ENCODE assay signal across 18 cellular contexts in genomic region chr12:76670776-76671175, GRCh38.
DNase-seq lines count a peak whose midpoint lies in the region; ATAC-seq, FAIRE-seq and TF ChIP-seq lines count a peak whose summit lies in the region.
"Had no signal": no experiment of that assay in that cellular context is flagged by ENCODE, and none has a peak within 500 bp of the region (broad histone marks: within the 10 kb centered on the region; RNA-seq: fewer than 3 reads in every experiment).

No MANE protein-coding gene starts in this region.

- no peak for FAIRE-seq in endothelial cell of umbilical vein (lab: Jason Lieb, UNC)

- H3K27me3 ChIP-seq in endothelial cell of umbilical vein (ENCODE audit: control insufficient read depth in 2 of 2, insufficient read depth in 2 of 2, low read length in 2 of 2) = no peaks in the 10 kb centered on the region
- H3K27me3 ChIP-seq: Peyer's patch had no signal

- no peak overlapping the region for H2AFZ ChIP-seq in endothelial cell of umbilical vein (ENCODE audit: low read depth, low read length)

- TF ChIP-seq CTCF in endothelial cell of umbilical vein (IDR thresholded peaks at IDR 0.05; ENCODE audit: extremely low read depth in 1 of 2, insufficient read depth in 1 of 2, low read depth in 1 of 2, low read length in 2 of 2) = no peak

- H3K27ac ChIP-seq in endothelial cell of umbilical vein (ENCODE audit: insufficient read depth, low read depth, low read length) = no peak overlapping the region
- H3K27ac ChIP-seq: Peyer's patch had no signal

- no peaks in the 10 kb centered on the region for H3K9me1 ChIP-seq in endothelial cell of umbilical vein (replicated peaks; ENCODE audit: control insufficient read depth, extremely low read depth, insufficient read depth, low read length)

- peaks cover 5% of the 10 kb centered on the region for H3K4me1 ChIP-seq in endothelial cell of umbilical vein (ENCODE audit: control insufficient read depth, extremely low read depth, insufficient read depth, low read length)
- H3K4me1 ChIP-seq: Peyer's patch had no signal

- no peak overlapping the region for H3K4me2 ChIP-seq in endothelial cell of umbilical vein (ENCODE audit: insufficient read depth, low read length)

- H3K36me3 ChIP-seq in endothelial cell of umbilical vein (ENCODE audit: control insufficient read depth in 2 of 2, extremely low read depth in 1 of 2, insufficient read depth in 2 of 2, low read length in 2 of 2) = no peaks in the 10 kb centered on the region
- H3K36me3 ChIP-seq: Peyer's patch had no signal

- ATAC-seq in stimulated activated naive CD8-positive, alpha-beta T cell treated with anti-CD3 and anti-CD28 coated beads, Interleukin-15, Interleukin-2, amounts not matched to agents 100 U/mL and 50 U/mL, for 24 hours = no peak
- ATAC-seq: activated T-helper 17 cell treated with anti-CD3 and anti-CD28 coated beads, Interleukin-2, amount 50 U/mL, for 72 hours; left lobe of liver; natural killer cell treated with Interleukin-12 subunit alpha and Interleukin-12 subunit beta and Interleukin-15 and Interleukin-18, amount 100 ng/mL, for 72 hours had no signal

- POLR2A ChIA-PET in endothelial cell of umbilical vein (lab: Charles Lee) = no interaction called here

- CTCF ChIA-PET in endothelial cell of umbilical vein (lab: Charles Lee) = no interaction called here

- no peak overlapping the region for H3K9ac ChIP-seq in endothelial cell of umbilical vein (replicated peaks; ENCODE audit: extremely low read depth, insufficient read depth, low read length)

- H3K4me3 ChIP-seq in endothelial cell of umbilical vein (replicated peaks in 1 of 3; ENCODE audit: insufficient read depth in 1 of 3, low read depth in 1 of 3, low read length in 3 of 3) = no peak overlapping the region
- H3K4me3 ChIP-seq: Peyer's patch had no signal

- dilution Hi-C loops in endothelial cell of umbilical vein (cut with MboI; ENCODE audit: extremely low pct_ligation_motif_present, low sequenced_read_pairs) = no loop called here

- no peaks in the 10 kb centered on the region for H3K79me2 ChIP-seq in endothelial cell of umbilical vein (ENCODE audit: control insufficient read depth, insufficient read depth, low read length)

- no peaks in the 10 kb centered on the region for H4K20me1 ChIP-seq in endothelial cell of umbilical vein (replicated peaks; ENCODE audit: control insufficient read depth, extremely low read depth, insufficient read depth, low read length)

- DNase-seq in DMS53 treated with DMSO at 0.1 percent for 48 hours (lab: John Stamatoyannopoulos, UW; ENCODE audit: unreplicated experiment) = peak; percentile 49
- DNase-seq in NCI-H2171 (lab: John Stamatoyannopoulos, UW) = peak; percentile 48
- DNase-seq in endothelial cell of umbilical vein (ENCODE audit: low read depth, low spot score) = no peak
- peak; percentile 22 for DNase-seq in non-pigmented ciliary epithelial cell (ENCODE audit: low read depth)
- DNase-seq in iPS-NIHi7 (ENCODE audit: extremely low spot score) = no peak
- DNase-seq in stimulated activated naive CD8-positive, alpha-beta T cell treated with anti-CD3 and anti-CD28 coated beads, Interleukin-15, Interleukin-2, amounts not matched to agents 100 U/mL and 50 U/mL, for 24 hours = no peak
- DNase-seq in germinal center (ENCODE audit: low spot score) = no peak
- no peak for DNase-seq in NCI-H1417 (lab: John Stamatoyannopoulos, UW)
- DNase-seq: activated CD4-positive, alpha-beta T cell treated with anti-CD3 and anti-CD28 coated beads, Interleukin-2, amount 50 U/mL, for 4 hours; CD4-positive, alpha-beta memory T cell; effector memory CD4-positive, alpha-beta T cell; head of caudate nucleus; NCI-H1105; Peyer's patch; T-helper 2 cell had no signal

- TF ChIP-seq POLR2A in endothelial cell of umbilical vein (IDR thresholded peaks at IDR 0.05; ENCODE audit: low read depth, low read length) = no peak

- H3K9me3 ChIP-seq in endothelial cell of umbilical vein (replicated peaks; ENCODE audit: control insufficient read depth, insufficient read depth, low read length) = no peaks in the 10 kb centered on the region
- H3K9me3 ChIP-seq: Peyer's patch had no signal

- intact Hi-C loops in endothelial cell of umbilical vein (cut with micrococcal nuclease) = no loop called here

- BruUV-seq in endothelial cell of umbilical vein (replicated peaks; lab: Mats Ljungman, UMichigan) = no TSS peak

TF ChIP-seq in endothelial cell of umbilical vein, 7 proteins besides CTCF, POLR2A, EP300 and RAD21:
- TF ChIP-seq GATA2 (IDR thresholded peaks at IDR 0.05; ENCODE audit: insufficient read depth, insufficient read length, low read depth, low read length) (no peak), FOS (IDR thresholded peaks at IDR 0.05; ENCODE audit: borderline replicate concordance, insufficient read depth, low read length) (peak; percentile 16)

Comparison
In these comparisons a context has a peak if more than half of its experiments do, and no peak if none do; other contexts are left out.
1. DNase-seq: peak in DMS53 treated with DMSO at 0.1 percent for 48 hours (single experiment), NCI-H2171 (single experiment) and non-pigmented ciliary epithelial cell (single experiment); none in endothelial cell of umbilical vein (single experiment), iPS-NIHi7 (single experiment), stimulated activated naive CD8-positive, alpha-beta T cell treated with anti-CD3 and anti-CD28 coated beads, Interleukin-15, Interleukin-2, amounts not matched to agents 100 U/mL and 50 U/mL, for 24 hours (single experiment), germinal center (single experiment) and NCI-H1417 (0 of 3).